In the genomic region with DNA sequence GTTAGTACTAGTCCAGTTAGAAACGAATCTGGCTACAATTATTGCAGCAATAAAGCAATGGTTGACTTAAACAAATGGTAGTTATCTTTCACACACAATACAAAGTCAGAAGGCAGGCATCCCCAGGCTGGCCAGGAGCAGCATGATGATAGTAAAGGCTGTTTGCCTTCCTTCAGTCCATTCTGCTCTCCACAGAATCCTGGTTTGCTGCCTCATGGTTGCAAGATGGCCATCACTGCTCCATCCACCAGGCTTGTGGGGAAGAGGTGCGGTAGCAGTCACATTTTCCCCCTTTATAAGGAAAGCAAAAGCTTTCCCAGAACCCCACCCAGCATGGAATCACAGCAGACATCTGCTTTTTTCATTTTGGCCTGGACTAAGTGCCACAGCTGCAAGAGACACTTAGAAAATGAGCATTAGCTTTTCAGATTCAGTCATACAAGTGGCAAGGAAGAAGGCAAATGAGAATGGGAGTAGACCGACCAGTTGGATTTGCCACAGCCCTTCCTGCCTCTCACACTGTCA, we compare ENCODE assay signal across 12 cellular contexts.
DNase-seq lines count a peak whose midpoint lies in the region; ATAC-seq and TF ChIP-seq lines count a peak whose summit lies in the region.
"Had no signal": no experiment of that assay in that cellular context is flagged by ENCODE, and none has a peak within 500 bp of the region (broad histone marks: within the 10 kb centered on the region; RNA-seq: fewer than 3 reads in every experiment).

No MANE protein-coding gene starts in this region.

- H3K27me3 Mint-ChIP-seq in T-cell (no peaks in the 10 kb centered on the region), mesothelial cell of epicardium (ENCODE audit: low read depth) (no peaks in the 10 kb centered on the region)

- H3K27ac ChIP-seq in coronary artery (peak overlapping the region; percentile 61 to 79), thoracic aorta (peak overlapping the region; percentile 81 to 89)

- H3K36me3 Mint-ChIP-seq in T-cell, result peaks cover 27% of the 10 kb centered on the region
- H3K36me3 Mint-ChIP-seq in mesothelial cell of epicardium, result peaks cover 9% of the 10 kb centered on the region

- H3K9me3 Mint-ChIP-seq in T-cell (no peaks in the 10 kb centered on the region), mesothelial cell of epicardium (no peaks in the 10 kb centered on the region)
- H3K9me3 Mint-ChIP-seq: activated T-cell treated with anti-CD3 and anti-CD28 coated beads, Interleukin-2, amount 50 U/mL, for 4 hours had no signal

- no peak for ATAC-seq in T-cell (replicated peaks in 1 of 4)
- no peak for ATAC-seq in thoracic aorta (ENCODE audit: insufficient number of reproducible peaks, low FRiP score, low read depth)
- no peak for ATAC-seq in HG02588 (IDR thresholded peaks at IDR 0.05; ENCODE audit: unreplicated experiment)
- no peak for ATAC-seq in GM19452 (IDR thresholded peaks at IDR 0.05; ENCODE audit: unreplicated experiment)
- ATAC-seq: HCT116, Panc1 had no signal

- H3K4me3 Mint-ChIP-seq in T-cell (peak overlapping the region in 1 of 3 donors; percentile 53), mesothelial cell of epicardium (no peak overlapping the region)

- no peaks in the 10 kb centered on the region for H3K36me3 ChIP-seq in thoracic aorta

- H3K4me3 ChIP-seq in coronary artery, result no peak overlapping the region
- no peak overlapping the region for H3K4me3 ChIP-seq in thoracic aorta

- CTCF ChIA-PET in T-cell (lab: Charles Lee), result interaction anchor here in 1 of 2 donors (0.5 kb wide), 1 partner anchor 65 kb away, joined by 4 read pairs; no protein-coding TSS in a partner anchor

- H3K4me1 ChIP-seq in thoracic aorta (ENCODE audit: control insufficient read depth in 1 of 2, low read depth in 2 of 2), result peaks cover 36 to 76% of the 10 kb centered on the region in 2 donors

- H3K4me1 Mint-ChIP-seq in T-cell, result peaks cover 34 to 37% (median 37%) of the 10 kb centered on the region in 3 donors
- H3K4me1 Mint-ChIP-seq in mesothelial cell of epicardium, result peaks cover 61% of the 10 kb centered on the region

- no peaks in the 10 kb centered on the region for H3K9me3 ChIP-seq in thoracic aorta

- H3K27me3 ChIP-seq in thoracic aorta (replicated peaks; ENCODE audit: insufficient read depth), result no peaks in the 10 kb centered on the region

- DNase-seq in T-cell (no peak), coronary artery (ENCODE audit: low spot score) (no peak), mesothelial cell of epicardium (ENCODE audit: low spot score in 2 of 2, unreplicated experiment in 2 of 2) (no peak), thoracic aorta (ENCODE audit: low spot score) (no peak)
- DNase-seq in activated effector memory CD4-positive, alpha-beta T cell treated with Interleukin-2 at 50 U/mL for 16 hours, result no peak
- DNase-seq: activated T-cell treated with anti-CD3 and anti-CD28 coated beads, Interleukin-2, amount 50 U/mL, for 4 hours; cerebellar nuclear complex; KG1 had no signal

- H3K27ac Mint-ChIP-seq in T-cell, result peak overlapping the region; percentile 16 to 28
- H3K27ac Mint-ChIP-seq in mesothelial cell of epicardium, result peak overlapping the region; percentile 96

- TF ChIP-seq CTCF in coronary artery (IDR thresholded peaks at IDR 0.05), result no peak
- TF ChIP-seq CTCF in mesothelial cell of epicardium (IDR thresholded peaks at IDR 0.05; ENCODE audit: unreplicated experiment), result no peak
- TF ChIP-seq CTCF in thoracic aorta (IDR thresholded peaks at IDR 0.05), result no peak

- POLR2A ChIA-PET in T-cell (lab: Charles Lee), result no interaction called here
